ENCODE assay signal across 9 cellular contexts in the genomic region with DNA sequence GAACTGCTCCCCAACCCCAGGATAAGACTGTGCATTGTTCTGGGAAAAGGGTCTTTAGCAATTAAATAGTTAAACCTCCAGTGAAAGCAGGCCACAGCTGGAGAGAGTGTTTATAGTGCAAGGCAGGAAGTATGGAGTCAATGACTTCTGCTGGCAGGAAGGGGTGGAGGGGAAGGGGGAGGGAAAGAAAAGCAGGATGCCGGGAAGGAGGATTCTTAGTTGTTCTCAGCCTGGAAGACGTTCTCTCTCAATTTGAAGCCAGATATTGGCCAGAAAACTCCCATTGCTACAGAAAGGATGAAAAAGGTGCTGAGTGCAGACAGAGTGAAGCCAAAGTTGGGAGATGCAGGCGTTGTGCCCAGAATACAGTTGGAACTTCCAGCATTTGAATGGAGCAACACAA. TPM values are rescaled to one million over a fixed set of nuclear protein-coding genes. Genes with fewer than 3 reads are reported as not detected.
A peak's percentile ranks its signal among the peaks of the same experiment; 100 is the strongest.
DNase-seq lines count a peak whose midpoint lies in the region; ATAC-seq and TF ChIP-seq lines count a peak whose summit lies in the region.
"Had no signal": no experiment of that assay in that cellular context is flagged by ENCODE, and none has a peak within 500 bp of the region (broad histone marks: within the 10 kb centered on the region; RNA-seq: fewer than 3 reads in every experiment).

No MANE protein-coding gene starts in this region.

- H3K27ac Mint-ChIP-seq in H9 (peak overlapping the region; percentile 88 to 98 (median 95); a peak in 6 of 7 replicates), progenitor cell of endocrine pancreas (peak overlapping the region; percentile 31)
- H3K27ac Mint-ChIP-seq in effector memory CD8-positive, alpha-beta T cell, result no peak overlapping the region

- no peak overlapping the region for H3K56ac ChIP-seq in H9 (ENCODE audit: insufficient read length, low read depth, low read length)

- H2BK20ac ChIP-seq in H9 (ENCODE audit: low read depth, low read length, poor library complexity, severe bottlenecking), result no peak overlapping the region

- no peak overlapping the region for H4K8ac ChIP-seq in H9 (replicated peaks; ENCODE audit: insufficient read length, low read depth, low read length)

- H2BK5ac ChIP-seq in H9 (ENCODE audit: insufficient read length, low read length), result no peak overlapping the region

- H3K79me2 ChIP-seq in H9 (ENCODE audit: insufficient read depth, low read length), result no peaks in the 10 kb centered on the region

- H2BK12ac ChIP-seq in H9 (ENCODE audit: insufficient read length, low read depth, low read length), result no peak overlapping the region

- no peak overlapping the region for H2BK15ac ChIP-seq in H9 (ENCODE audit: low read depth, low read length)

- WGBS in H9 (ENCODE audit: extremely low coverage, insufficient read length, low lambda C conversion rate), result no CpG with 5 or more reads among the region's 3 CpGs

- H3K36me3 Mint-ChIP-seq in H9 (ENCODE audit: insufficient read depth in 1 of 3, low read depth in 3 of 3) (peaks cover 0 to 9% (median 8%) of the 10 kb centered on the region in 3 experiments; a peak in 5 of 7 replicates), progenitor cell of endocrine pancreas (ENCODE audit: insufficient read depth) (no peaks in the 10 kb centered on the region)
- H3K36me3 Mint-ChIP-seq in effector memory CD8-positive, alpha-beta T cell (ENCODE audit: insufficient read depth), result no peaks in the 10 kb centered on the region
- H3K36me3 Mint-ChIP-seq: IgD-negative memory B cell had no signal

- H4K5ac ChIP-seq in H9 (ENCODE audit: insufficient read length, low read depth, low read length), result no peak overlapping the region

- ATAC-seq in Right ventricle myocardium inferior, result peak; percentile 98
- ATAC-seq in effector memory CD8-positive, alpha-beta T cell (replicated peaks), result no peak
- no peak for ATAC-seq in HG02623 (IDR thresholded peaks at IDR 0.05; ENCODE audit: unreplicated experiment)

- H3K9me3 ChIP-seq in H9 (ENCODE audit: control insufficient read depth, low read depth, low read length), result no peaks in the 10 kb centered on the region

- H4K91ac ChIP-seq in H9 (ENCODE audit: insufficient read length, low read depth, low read length), result no peak overlapping the region

- TF ChIP-seq CTCF in H9 (conservative IDR thresholded peaks at IDR 0.05), result no peak
- no peak for TF ChIP-seq CTCF in progenitor cell of endocrine pancreas (IDR thresholded peaks at IDR 0.05; ENCODE audit: unreplicated experiment)

- peak overlapping the region; percentile 92 for H3K27ac ChIP-seq in H9 (ENCODE audit: insufficient read length, low read depth, low read length)

- no peak overlapping the region for H2BK120ac ChIP-seq in H9 (ENCODE audit: low read depth, low read length, poor library complexity, severe bottlenecking)

- no peak overlapping the region for H3K4ac ChIP-seq in H9 (ENCODE audit: low read depth, low read length)

- H3K4me3 Mint-ChIP-seq in H9, result peak overlapping the region; percentile 40 to 56; a peak in 4 of 5 replicates
- peak overlapping the region; percentile 46 for H3K4me3 Mint-ChIP-seq in progenitor cell of endocrine pancreas (ENCODE audit: low read depth)
- no peak overlapping the region for H3K4me3 Mint-ChIP-seq in effector memory CD8-positive, alpha-beta T cell

- H3K23ac ChIP-seq in H9 (ENCODE audit: insufficient read length, low read depth, low read length), result no peak overlapping the region

- peak overlapping the region; percentile 97 for H2AFZ ChIP-seq in H9 (ENCODE audit: low read length)

- H4K20me1 ChIP-seq in H9 (ENCODE audit: control insufficient read depth, insufficient read depth, insufficient read length), result no peaks in the 10 kb centered on the region

- DNase-seq in H9 (peak; percentile 74), SHP77 treated with DMSO at 0.1 percent for 48 hours (lab: John Stamatoyannopoulos, UW) (peak; percentile 41), Right ventricle myocardium inferior (ENCODE audit: missing footprints) (no peak), progenitor cell of endocrine pancreas (ENCODE audit: low spot score, unreplicated experiment) (no peak), SKM-1 (lab: John Stamatoyannopoulos, UW; ENCODE audit: unreplicated experiment) (no peak)
- DNase-seq in effector memory CD8-positive, alpha-beta T cell, result no peak
- DNase-seq in stimulated activated CD4-positive, alpha-beta T cell treated with anti-CD3 and anti-CD28 coated beads, Interleukin-4, amount 100 ng/mL, for 4 hours, result no peak

- H3K4me2 ChIP-seq in H9 (ENCODE audit: insufficient read depth, insufficient read length, low read length), result peak overlapping the region; percentile 30

- no peak overlapping the region for H3K9ac ChIP-seq in H9 (ENCODE audit: extremely low read depth, insufficient read length, low read length)

- no peak overlapping the region for H2AK5ac ChIP-seq in H9 (ENCODE audit: insufficient read length, low read length)

- H3K4me1 ChIP-seq in H9 (ENCODE audit: insufficient read depth, low read length), result peaks cover 8% of the 10 kb centered on the region; the same call in 1 of the 2 replicates

- H3K23me2 ChIP-seq in H9 (ENCODE audit: insufficient read length, low read depth, low read length, poor library complexity, severe bottlenecking), result no peaks in the 10 kb centered on the region

- no peak overlapping the region for H3T11ph ChIP-seq in H9 (ENCODE audit: low read length)

- intact Hi-C loops in Right ventricle myocardium inferior (cut with DNase I), result loop anchor here (5.0 kb wide), 1 partner anchor 80 kb away; no protein-coding TSS in a partner anchor

- peak overlapping the region; percentile 81 for H3K18ac ChIP-seq in H9 (ENCODE audit: insufficient read length, low read depth, low read length)

- H3K27me3 Mint-ChIP-seq in H9 (ENCODE audit: low read depth), result peaks cover 2% of the 10 kb centered on the region
- no peaks in the 10 kb centered on the region for H3K27me3 Mint-ChIP-seq in progenitor cell of endocrine pancreas
- H3K27me3 Mint-ChIP-seq in effector memory CD8-positive, alpha-beta T cell, result peaks cover 0 to 22% of the 10 kb centered on the region in 2 donors

- H3K9me3 Mint-ChIP-seq in H9 (peaks cover 3 to 6% of the 10 kb centered on the region in 2 experiments), progenitor cell of endocrine pancreas (ENCODE audit: low read depth) (no peaks in the 10 kb centered on the region)
- H3K9me3 Mint-ChIP-seq in effector memory CD8-positive, alpha-beta T cell, result no peaks in the 10 kb centered on the region

- peaks cover 34 to 41% of the 10 kb centered on the region in 2 experiments for H3K4me1 Mint-ChIP-seq in H9
- H3K4me1 Mint-ChIP-seq in progenitor cell of endocrine pancreas (ENCODE audit: low read depth), result no peaks in the 10 kb centered on the region
- no peaks in the 10 kb centered on the region for H3K4me1 Mint-ChIP-seq in effector memory CD8-positive, alpha-beta T cell (ENCODE audit: low read depth in 2 of 2)
- H3K4me1 Mint-ChIP-seq: IgD-negative memory B cell had no signal

- H3K14ac ChIP-seq in H9 (ENCODE audit: insufficient read depth, low read length), result no peak overlapping the region

- no peaks in the 10 kb centered on the region for H3K79me1 ChIP-seq in H9 (ENCODE audit: insufficient read depth, low read depth, low read length, poor library complexity, severe bottlenecking)

- H3K27me3 ChIP-seq in H9 (ENCODE audit: insufficient read depth, low read length), result no peaks in the 10 kb centered on the region

RNA-seq across cellular contexts. Expression of gene ACTL6A, which starts 35.7 kb away (rescaled TPM):
- 74.5 and 83.2 TPM in 2 replicates for total RNA-seq in H9 (2021)
- total RNA-seq in Right ventricle myocardium inferior, result 19.1 TPM
- total RNA-seq in progenitor cell of endocrine pancreas, result 72.4 and 75.6 TPM in 2 replicates

Comparison
In these comparisons a context has a peak if more than half of its experiments do, and no peak if none do; other contexts are left out.
1. DNase-seq: peak in H9 (single experiment) and SHP77 treated with DMSO at 0.1 percent for 48 hours (single experiment); none in Right ventricle myocardium inferior (single experiment), progenitor cell of endocrine pancreas (single experiment), effector memory CD8-positive, alpha-beta T cell (0 of 3), SKM-1 (single experiment) and stimulated activated CD4-positive, alpha-beta T cell treated with anti-CD3 and anti-CD28 coated beads, Interleukin-4, amount 100 ng/mL, for 4 hours (0 of 2).
2. H3K27ac Mint-ChIP-seq: peak in H9 (3 of 3) and progenitor cell of endocrine pancreas (single experiment); none in effector memory CD8-positive, alpha-beta T cell (0 of 2).
3. H3K4me3 Mint-ChIP-seq: peak in H9 (2 of 2) and progenitor cell of endocrine pancreas (single experiment); none in effector memory CD8-positive, alpha-beta T cell (0 of 2).